1 cellular context compared by ENCODE assay signal in genomic region chr6:32807020-32807580, GRCh38.
TF ChIP-seq lines count a peak whose summit lies in the region.

No MANE protein-coding gene starts in this region.

TF ChIP-seq in GM23338, 12 proteins besides CTCF, POLR2A, EP300 and RAD21 (continued from another document):
- TF ChIP-seq ZNF462 (CRISPR knock-in tag; IDR thresholded peaks at IDR 0.05): no peak
- no peak for TF ChIP-seq CREB1 (CRISPR knock-in tag; IDR thresholded peaks at IDR 0.05; ENCODE audit: low read depth)
- TF ChIP-seq, protein P1, sequence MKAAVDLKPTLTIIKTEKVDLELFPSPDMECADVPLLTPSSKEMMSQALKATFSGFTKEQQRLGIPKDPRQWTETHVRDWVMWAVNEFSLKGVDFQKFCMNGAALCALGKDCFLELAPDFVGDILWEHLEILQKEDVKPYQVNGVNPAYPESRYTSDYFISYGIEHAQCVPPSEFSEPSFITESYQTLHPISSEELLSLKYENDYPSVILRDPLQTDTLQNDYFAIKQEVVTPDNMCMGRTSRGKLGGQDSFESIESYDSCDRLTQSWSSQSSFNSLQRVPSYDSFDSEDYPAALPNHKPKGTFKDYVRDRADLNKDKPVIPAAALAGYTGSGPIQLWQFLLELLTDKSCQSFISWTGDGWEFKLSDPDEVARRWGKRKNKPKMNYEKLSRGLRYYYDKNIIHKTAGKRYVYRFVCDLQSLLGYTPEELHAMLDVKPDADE (IDR thresholded peaks at IDR 0.05): no peak
- TF ChIP-seq EZH2phosphoT487 (IDR thresholded peaks at IDR 0.05; ENCODE audit: unreplicated experiment): no peak
- TF ChIP-seq JUNB (IDR thresholded peaks at IDR 0.05; ENCODE audit: unreplicated experiment): no peak
- no peak for TF ChIP-seq POLR2AphosphoS5 (IDR thresholded peaks at IDR 0.05; ENCODE audit: low read depth)
- no peak for TF ChIP-seq ZNF114 (CRISPR knock-in tag; IDR thresholded peaks at IDR 0.05)
- TF ChIP-seq ZNF331 (CRISPR knock-in tag; IDR thresholded peaks at IDR 0.05; ENCODE audit: low read depth): no peak
